8 cellular contexts compared by ENCODE assay signal in the genomic region with DNA sequence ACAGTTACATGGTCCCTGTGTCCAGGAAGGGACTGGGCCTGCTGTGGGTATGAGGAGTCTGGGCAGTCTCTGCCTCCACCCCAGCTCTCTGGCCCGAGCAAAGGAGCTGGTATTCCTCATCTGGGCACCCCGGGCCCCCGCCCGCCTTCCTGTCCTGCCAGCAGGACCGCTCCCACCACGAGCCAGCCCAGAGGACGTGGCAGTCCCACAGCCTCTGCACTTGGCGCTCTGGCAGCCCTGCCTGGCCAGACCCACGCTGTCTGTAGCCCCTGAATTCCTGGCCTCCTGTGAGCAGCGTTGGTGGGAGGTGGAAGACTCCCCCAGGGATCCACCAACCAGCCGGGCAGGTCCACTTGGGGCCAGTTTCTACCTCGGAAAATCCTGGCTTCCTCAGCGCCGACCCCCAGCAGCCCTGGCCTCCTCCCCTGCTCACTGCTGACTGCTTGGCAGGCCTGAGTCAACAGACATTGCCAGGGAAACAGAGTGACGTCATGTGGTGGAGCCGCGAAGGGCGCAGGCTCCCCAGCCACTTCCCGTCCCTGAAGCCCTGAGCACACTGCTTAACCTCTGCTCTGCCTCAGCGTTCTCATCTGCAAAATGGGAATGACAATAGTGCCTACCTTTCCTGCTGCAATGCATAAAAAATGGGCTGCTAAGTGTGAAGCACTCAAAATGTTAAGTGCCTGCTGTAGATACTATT. TPM values are rescaled to one million over a fixed set of nuclear protein-coding genes. Genes with fewer than 3 reads are reported as not detected.
DNase-seq lines count a peak whose midpoint lies in the region; ATAC-seq and TF ChIP-seq lines count a peak whose summit lies in the region.

No MANE protein-coding gene starts in this region.

- peak overlapping the region; percentile 19 for H3K4me3 Mint-ChIP-seq in activated CD8-positive, alpha-beta memory T cell treated with anti-CD3 and anti-CD28 coated beads, Interleukin-2, amount 10 ng/mL, durations not matched to agents 7 days and 5 days
- H3K4me3 Mint-ChIP-seq in endothelial cell (ENCODE audit: unreplicated experiment), result no peak overlapping the region

- no peaks in the 10 kb centered on the region for H3K36me3 ChIP-seq in endocrine pancreas (ENCODE audit: control insufficient read depth, insufficient read depth, low read length)
- H3K36me3 ChIP-seq in mucosa of descending colon (ENCODE audit: low read depth), result no peaks in the 10 kb centered on the region

- H3K9ac ChIP-seq in endocrine pancreas (ENCODE audit: control insufficient read depth, insufficient read depth, low read length), result peak overlapping the region; percentile 74

- peaks cover 9% of the 10 kb centered on the region for H3K4me1 Mint-ChIP-seq in activated CD8-positive, alpha-beta memory T cell treated with anti-CD3 and anti-CD28 coated beads, Interleukin-2, amount 10 ng/mL, durations not matched to agents 7 days and 5 days
- H3K4me1 Mint-ChIP-seq in endothelial cell (ENCODE audit: unreplicated experiment), result no peaks in the 10 kb centered on the region

- CTCF ChIA-PET in activated CD8-positive, alpha-beta memory T cell treated with anti-CD3 and anti-CD28 coated beads, Interleukin-2, amount 10 ng/mL, durations not matched to agents 7 days and 5 days (lab: Charles Lee), result interaction anchor here (1.3 kb wide), 1 partner anchor 35 kb away, joined by 3 read pairs; no protein-coding TSS in a partner anchor

- intact Hi-C loops in mucosa of descending colon (cut with DNase I, micrococcal nuclease), result loop anchor here in 1 of 2 donors (10.0 kb wide), 1 partner anchor 123 kb away; no protein-coding TSS in a partner anchor

- no peaks in the 10 kb centered on the region for H3K9me3 Mint-ChIP-seq in activated CD8-positive, alpha-beta memory T cell treated with anti-CD3 and anti-CD28 coated beads, Interleukin-2, amount 10 ng/mL, durations not matched to agents 7 days and 5 days (ENCODE audit: low read depth)
- H3K9me3 Mint-ChIP-seq in endothelial cell (ENCODE audit: unreplicated experiment), result no peaks in the 10 kb centered on the region

- peak overlapping the region; percentile 89 for H3K27ac Mint-ChIP-seq in activated CD8-positive, alpha-beta memory T cell treated with anti-CD3 and anti-CD28 coated beads, Interleukin-2, amount 10 ng/mL, durations not matched to agents 7 days and 5 days
- no peak overlapping the region for H3K27ac Mint-ChIP-seq in endothelial cell (ENCODE audit: unreplicated experiment)

- H3K27me3 Mint-ChIP-seq in activated CD8-positive, alpha-beta memory T cell treated with anti-CD3 and anti-CD28 coated beads, Interleukin-2, amount 10 ng/mL, durations not matched to agents 7 days and 5 days, result peaks cover 10% of the 10 kb centered on the region
- peaks cover 3% of the 10 kb centered on the region for H3K27me3 Mint-ChIP-seq in endothelial cell (ENCODE audit: unreplicated experiment)

- no peaks in the 10 kb centered on the region for H3K27me3 ChIP-seq in endocrine pancreas (ENCODE audit: control insufficient read depth, insufficient read depth, low read length)

- peak; percentile 50 for DNase-seq in GM19240 (ENCODE audit: insufficient read length, low spot score)
- peak; percentile 93 for DNase-seq in NCI-H226
- peak; percentile 92 for DNase-seq in activated CD8-positive, alpha-beta memory T cell treated with anti-CD3 and anti-CD28 coated beads, Interleukin-2, amount 10 ng/mL, durations not matched to agents 7 days and 5 days
- DNase-seq in mucosa of descending colon, result peak; percentile 87 to 90 (median 89)
- DNase-seq in stimulated activated CD8-positive, alpha-beta memory T cell treated with anti-CD3 and anti-CD28 coated beads, Interleukin-4, amount 100 ng/mL, for 4 hours (ENCODE audit: low read depth in 2 of 2, low spot score in 1 of 2), result peak; percentile 32 to 62
- no peak for DNase-seq in endothelial cell (ENCODE audit: low spot score)

- no peaks in the 10 kb centered on the region for H3K4me1 ChIP-seq in endocrine pancreas (ENCODE audit: control insufficient read depth, insufficient read depth, low read length)
- H3K4me1 ChIP-seq in mucosa of descending colon (ENCODE audit: low read depth), result peaks cover 28% of the 10 kb centered on the region

- peak; percentile 99 for ATAC-seq in activated CD8-positive, alpha-beta memory T cell treated with anti-CD3 and anti-CD28 coated beads, Interleukin-2, amount 10 ng/mL, durations not matched to agents 7 days and 5 days
- peak; percentile 84 for ATAC-seq in mucosa of descending colon
- no peak for ATAC-seq in GM18498 (IDR thresholded peaks at IDR 0.05; ENCODE audit: unreplicated experiment)

- TF ChIP-seq CTCF in mucosa of descending colon (IDR thresholded peaks at IDR 0.05) (no peak), endothelial cell (IDR thresholded peaks at IDR 0.05; ENCODE audit: unreplicated experiment) (no peak)

- H3K9me3 ChIP-seq in endocrine pancreas (ENCODE audit: control insufficient read depth, low read length), result no peaks in the 10 kb centered on the region
- H3K9me3 ChIP-seq in mucosa of descending colon, result no peaks in the 10 kb centered on the region

- H3K4me3 ChIP-seq in endocrine pancreas (ENCODE audit: control insufficient read depth, insufficient read depth, low read length), result no peak overlapping the region
- H3K4me3 ChIP-seq in mucosa of descending colon, result no peak overlapping the region

- H3K36me3 Mint-ChIP-seq in activated CD8-positive, alpha-beta memory T cell treated with anti-CD3 and anti-CD28 coated beads, Interleukin-2, amount 10 ng/mL, durations not matched to agents 7 days and 5 days, result no peaks in the 10 kb centered on the region
- H3K36me3 Mint-ChIP-seq in endothelial cell (ENCODE audit: low read depth, unreplicated experiment), result peaks cover 8% of the 10 kb centered on the region

RNA-seq across cellular contexts. Expression of gene LIMK1, which starts 21.6 kb away (rescaled TPM):
- total RNA-seq in activated CD8-positive, alpha-beta memory T cell treated with anti-CD3 and anti-CD28 coated beads, Interleukin-2, amount 10 ng/mL, durations not matched to agents 7 days and 5 days, result 10 to 100 TPM; 44.8 to 49.5 TPM
- total RNA-seq in mucosa of descending colon (10 to 100 TPM; 12.0 to 15.6 (median 12.1) TPM), endothelial cell (ENCODE audit: unreplicated experiment) (51.0 TPM)

RNA-seq across cellular contexts. Expression of gene ELN, which starts 34.0 kb away (rescaled TPM):
- total RNA-seq in activated CD8-positive, alpha-beta memory T cell treated with anti-CD3 and anti-CD28 coated beads, Interleukin-2, amount 10 ng/mL, durations not matched to agents 7 days and 5 days, result not detected
- total RNA-seq in mucosa of descending colon (10 to 100 TPM in 2 of 3 donors, 1 to 10 TPM in 1; 5.0 to 43.4 (median 20.5) TPM), endothelial cell (ENCODE audit: unreplicated experiment) (44.8 TPM)

Comparison
In these comparisons a context has a peak if more than half of its experiments do, and no peak if none do; other contexts are left out.
1. RNA of gene ELN, which starts 34.0 kb away (total RNA-seq): 44.8 TPM in endothelial cell (single experiment) and 5.0 to 43.4 TPM in mucosa of descending colon; not detected in activated CD8-positive, alpha-beta memory T cell treated with anti-CD3 and anti-CD28 coated beads, Interleukin-2, amount 10 ng/mL, durations not matched to agents 7 days and 5 days; every median in the first group is over 4 times any median in the second.